In genomic region chr12:81617915-81618314, GRCh38 we compare ENCODE assay signal across 24 cellular contexts.
DNase-seq lines count a peak whose midpoint lies in the region; TF ChIP-seq lines count a peak whose summit lies in the region.
"Had no signal": no experiment of that assay in that cellular context is flagged by ENCODE, and none has a peak within 500 bp of the region (broad histone marks: within the 10 kb centered on the region; RNA-seq: fewer than 3 reads in every experiment).

No MANE protein-coding gene starts in this region.

- TF ChIP-seq CTCF in fibroblast of villous mesenchyme (IDR thresholded peaks at IDR 0.05; ENCODE audit: insufficient read depth, low read depth, low read length): no peak

- DNase-seq in NCI-H1092 treated with DMSO at 0.1 percent for 48 hours (lab: John Stamatoyannopoulos, UW) (peak; percentile 66), NCI-H1092 (lab: John Stamatoyannopoulos, UW) (no peak), NCI-H1694 treated with DMSO at 0.1 percent for 48 hours (lab: John Stamatoyannopoulos, UW) (peak; percentile 36), NCI-H524 treated with DMSO at 0.1 percent for 48 hours (lab: John Stamatoyannopoulos, UW) (peak; percentile 66), fibroblast of villous mesenchyme (ENCODE audit: low read depth) (peak; percentile 12), nucleus accumbens (lab: John Stamatoyannopoulos, UW) (no peak), A172 (ENCODE audit: low spot score) (no peak)
- DNase-seq in activated CD4-positive, alpha-beta T cell treated with anti-CD3 and anti-CD28 coated beads, Interleukin-2, amount 50 U/mL, for 1 hour: no peak
- DNase-seq: activated CD8-positive, alpha-beta T cell treated with anti-CD3 and anti-CD28 coated beads, Interleukin-2, amount 10 ng/mL, durations not matched to agents 7 days and 5 days; activated naive CD4-positive, alpha-beta T cell; activated T-cell treated with anti-CD3 and anti-CD28 coated beads, Interleukin-2, amount 50 U/mL, for 24 hours; AML-193; amniotic stem cell; CD8-positive, alpha-beta memory T cell; head of caudate nucleus; HFFc6; midbrain; NCI-H2081 treated with DMSO at 0.1 percent for 48 hours; posterior cingulate gyrus; RPMI8226; sigmoid colon; stimulated activated CD8-positive, alpha-beta memory T cell treated with anti-CD3 and anti-CD28 coated beads, Interleukin-4, amount 100 ng/mL, for 48 hours had no signal

- H3K4me3 ChIP-seq in fibroblast of villous mesenchyme (ENCODE audit: low read depth, low read length): no peak overlapping the region
- H3K4me3 ChIP-seq: breast epithelium, sigmoid colon, upper lobe of left lung had no signal

Comparison
In these comparisons a context has a peak if more than half of its experiments do, and no peak if none do; other contexts are left out.
1. DNase-seq: peak in NCI-H1092 treated with DMSO at 0.1 percent for 48 hours (single experiment), NCI-H1694 treated with DMSO at 0.1 percent for 48 hours (single experiment), NCI-H524 treated with DMSO at 0.1 percent for 48 hours (single experiment) and fibroblast of villous mesenchyme (single experiment); none in NCI-H1092 (single experiment), nucleus accumbens (0 of 56), activated CD4-positive, alpha-beta T cell treated with anti-CD3 and anti-CD28 coated beads, Interleukin-2, amount 50 U/mL, for 1 hour (single experiment) and A172 (single experiment).